ENCODE assay signal across 8 cellular contexts in the genomic region with DNA sequence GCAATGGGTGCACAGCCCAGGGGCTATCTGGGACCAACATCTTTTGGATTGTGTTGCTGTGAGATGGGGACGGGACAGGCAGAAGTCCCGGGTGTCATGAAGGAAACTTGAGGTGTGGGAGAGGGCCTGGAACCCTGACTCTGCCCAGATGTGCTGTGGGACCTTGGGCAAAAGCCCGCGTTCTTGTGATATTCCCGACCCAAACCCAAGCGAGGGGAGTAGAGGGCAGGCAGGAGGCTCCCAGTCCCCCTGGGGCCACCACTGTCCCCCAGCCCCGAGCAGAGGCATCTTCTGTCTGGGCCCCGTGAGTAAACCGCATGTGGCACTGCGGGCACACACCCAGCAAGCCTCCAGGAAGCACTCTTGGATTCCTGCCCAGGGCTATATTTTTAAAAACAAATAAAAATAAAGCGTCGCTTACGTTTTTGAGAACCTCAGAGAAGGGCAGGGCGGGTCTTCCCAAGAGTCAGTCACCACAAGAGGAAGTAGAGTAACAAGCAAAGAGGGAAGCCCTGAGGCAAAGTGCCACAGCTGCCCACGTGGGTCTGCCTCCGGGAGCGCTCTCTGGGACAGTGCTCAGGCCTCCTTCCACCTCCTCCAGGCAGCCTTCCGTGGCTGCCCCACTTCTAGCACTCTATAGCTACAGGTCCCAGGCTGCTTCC. TPM values are rescaled to one million over a fixed set of nuclear protein-coding genes. Genes with fewer than 3 reads are reported as not detected.
DNase-seq lines count a peak whose midpoint lies in the region; ATAC-seq, FAIRE-seq and TF ChIP-seq lines count a peak whose summit lies in the region.

No MANE protein-coding gene starts in this region.

- DNase-seq in Kasumi-1 (lab: John Stamatoyannopoulos, UW) (peak; percentile 94), T-helper 2 cell (peak in 3 of 5 experiments; percentile 52 to 68 (median 63)), fibroblast of lung (ENCODE audit: low read depth in 2 of 2) (peak; percentile 30 to 59), small intestine (peak; percentile 74), WTC11 (ENCODE audit: low spot score) (no peak), dedifferentiated amniotic fluid mesenchymal stem cell (ENCODE audit: extremely low spot score) (no peak), type B pancreatic cell (ENCODE audit: extremely low spot score, unreplicated experiment) (no peak)

- no peak overlapping the region for H3K9ac ChIP-seq in fibroblast of lung (ENCODE audit: insufficient read depth, low read length)

- H3K4me1 Mint-ChIP-seq in WTC11: peaks cover 12% of the 10 kb centered on the region
- peaks cover 6% of the 10 kb centered on the region for H3K4me1 Mint-ChIP-seq in type B pancreatic cell (ENCODE audit: unreplicated experiment)

- no peaks in the 10 kb centered on the region for H4K20me1 ChIP-seq in fibroblast of lung (ENCODE audit: control insufficient read depth, extremely low read depth, insufficient read depth, low read length)

- POLR2A ChIA-PET in WTC11 (lab: Charles Lee): no interaction called here

- H3K36me3 ChIP-seq in fibroblast of lung (ENCODE audit: control insufficient read depth, insufficient read depth, low read length): no peaks in the 10 kb centered on the region
- H3K36me3 ChIP-seq in small intestine (ENCODE audit: control insufficient read depth in 2 of 2, insufficient read depth in 2 of 2, low read length in 2 of 2): no peaks in the 10 kb centered on the region

- H3K4me3 Mint-ChIP-seq in WTC11 (no peak overlapping the region), type B pancreatic cell (no peak overlapping the region)

- no peak for TF ChIP-seq CTCF in C4-2B (conservative IDR thresholded peaks at IDR 0.05)
- no peak for TF ChIP-seq CTCF in fibroblast of lung (conservative IDR thresholded peaks at IDR 0.05 in 1 of 2, IDR thresholded peaks at IDR 0.05 in 1 of 2; ENCODE audit: low read depth in 1 of 2, low read length in 2 of 2)
- no peak for TF ChIP-seq CTCF in WTC11 (IDR thresholded peaks at IDR 0.05)
- no peak for TF ChIP-seq CTCF in type B pancreatic cell (conservative IDR thresholded peaks at IDR 0.05)

- H3K27ac ChIP-seq in C4-2B (peak overlapping the region; percentile 62), fibroblast of lung (ENCODE audit: insufficient read depth, low read length) (no peak overlapping the region), small intestine (ENCODE audit: low read depth in 1 of 2, low read length in 1 of 2) (peak overlapping the region in 1 of 2 donors; percentile 90)

- no peak overlapping the region for H3K27ac Mint-ChIP-seq in WTC11
- H3K27ac Mint-ChIP-seq in type B pancreatic cell: no peak overlapping the region

- no peaks in the 10 kb centered on the region for H3K27me3 ChIP-seq in fibroblast of lung (ENCODE audit: control insufficient read depth, insufficient read depth, low read length)
- H3K27me3 ChIP-seq in small intestine (ENCODE audit: control insufficient read depth in 2 of 2, insufficient read depth in 2 of 2, low read length in 2 of 2): no peaks in the 10 kb centered on the region

- H3K27me3 Mint-ChIP-seq in WTC11 (ENCODE audit: low read depth): peaks cover 11% of the 10 kb centered on the region
- H3K27me3 Mint-ChIP-seq in type B pancreatic cell: no peaks in the 10 kb centered on the region

- no peak overlapping the region for H3K4me2 ChIP-seq in fibroblast of lung (ENCODE audit: extremely low read depth, insufficient read depth, low read length)

- no peaks in the 10 kb centered on the region for H3K4me1 ChIP-seq in fibroblast of lung (ENCODE audit: control insufficient read depth, extremely low read depth, insufficient read depth, low read length)
- H3K4me1 ChIP-seq in small intestine (ENCODE audit: control insufficient read depth in 2 of 2, insufficient read depth in 1 of 2, low read depth in 1 of 2, low read length in 1 of 2): no peaks in the 10 kb centered on the region

- FAIRE-seq in small intestine (lab: Jason Lieb, UNC): no peak

- ATAC-seq in WTC11: no peak

- no peak overlapping the region for H2AFZ ChIP-seq in fibroblast of lung (ENCODE audit: low read length)

- H3K9me3 Mint-ChIP-seq in WTC11 (no peaks in the 10 kb centered on the region), type B pancreatic cell (no peaks in the 10 kb centered on the region)

- H3K36me3 Mint-ChIP-seq in WTC11 (no peaks in the 10 kb centered on the region), type B pancreatic cell (no peaks in the 10 kb centered on the region)

- CTCF ChIA-PET in WTC11 (lab: Charles Lee): interaction anchor here (1.0 to 1.4 kb wide), 2 partner anchors 11 kb away, joined by 3 read pairs; no protein-coding TSS in a partner anchor

- no peaks in the 10 kb centered on the region for H3K79me2 ChIP-seq in fibroblast of lung (ENCODE audit: control insufficient read depth, insufficient read depth, low read length)

- H3K9me3 ChIP-seq in fibroblast of lung (ENCODE audit: control insufficient read depth, insufficient read depth, low read depth, low read length) (no peaks in the 10 kb centered on the region), small intestine (ENCODE audit: control insufficient read depth, low read depth) (no peaks in the 10 kb centered on the region)

- 15 to 33% (median 17%) methylated on average over 18 of the region's 18 CpGs for WGBS in small intestine, 3 donors

- H3K4me3 ChIP-seq in fibroblast of lung (replicated peaks in 1 of 4; ENCODE audit: control extremely low read depth in 1 of 4, insufficient read depth in 1 of 4, low read depth in 3 of 4, low read length in 4 of 4) (no peak overlapping the region), small intestine (ENCODE audit: low read depth in 1 of 2, low read length in 2 of 2) (no peak overlapping the region)

TF ChIP-seq in WTC11, 78 proteins besides CTCF, POLR2A, EP300 and RAD21:
- TF ChIP-seq, protein P1, sequence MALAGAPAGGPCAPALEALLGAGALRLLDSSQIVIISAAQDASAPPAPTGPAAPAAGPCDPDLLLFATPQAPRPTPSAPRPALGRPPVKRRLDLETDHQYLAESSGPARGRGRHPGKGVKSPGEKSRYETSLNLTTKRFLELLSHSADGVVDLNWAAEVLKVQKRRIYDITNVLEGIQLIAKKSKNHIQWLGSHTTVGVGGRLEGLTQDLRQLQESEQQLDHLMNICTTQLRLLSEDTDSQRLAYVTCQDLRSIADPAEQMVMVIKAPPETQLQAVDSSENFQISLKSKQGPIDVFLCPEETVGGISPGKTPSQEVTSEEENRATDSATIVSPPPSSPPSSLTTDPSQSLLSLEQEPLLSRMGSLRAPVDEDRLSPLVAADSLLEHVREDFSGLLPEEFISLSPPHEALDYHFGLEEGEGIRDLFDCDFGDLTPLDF (CRISPR knock-in tag; IDR thresholded peaks at IDR 0.05): no peak
- TF ChIP-seq, protein P2, sequence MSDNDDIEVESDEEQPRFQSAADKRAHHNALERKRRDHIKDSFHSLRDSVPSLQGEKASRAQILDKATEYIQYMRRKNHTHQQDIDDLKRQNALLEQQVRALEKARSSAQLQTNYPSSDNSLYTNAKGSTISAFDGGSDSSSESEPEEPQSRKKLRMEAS (CRISPR knock-in tag; IDR thresholded peaks at IDR 0.05): no peak

RNA-seq across cellular contexts. Expression of gene BEGAIN, which starts 39.5 kb away (rescaled TPM):
- under 0.01 TPM in 2 replicates for total RNA-seq in fibroblast of lung
- polyA plus RNA-seq in fibroblast of lung: 0.17 and 0.53 TPM in 2 replicates
- polyA plus RNA-seq in fibroblast of lung (2012): 0.03 and 0.50 TPM in 2 replicates
- not detected in 2 replicates for polyA minus RNA-seq in fibroblast of lung (ENCODE audit: low replicate concordance)
- 10 to 100 TPM in 1 of 3 donors, 1 to 10 TPM in 2; 1.3 to 13.5 (median 7.4) TPM for polyA plus RNA-seq in small intestine
- total RNA-seq in WTC11 (2021): 1.3 to 1.8 TPM (median 1.3 TPM) in 3 replicates
- total RNA-seq in type B pancreatic cell (ENCODE audit: low replicate concordance): 1.9 and 3.0 TPM in 2 replicates

Comparison
In these comparisons a context has a peak if more than half of its experiments do, and no peak if none do; other contexts are left out.
1. DNase-seq: peak in Kasumi-1 (2 of 2), T-helper 2 cell (3 of 5), fibroblast of lung (2 of 2) and small intestine (single experiment); none in WTC11 (single experiment), dedifferentiated amniotic fluid mesenchymal stem cell (single experiment) and type B pancreatic cell (single experiment).